10 cellular contexts compared by ENCODE assay signal in the genomic region with DNA sequence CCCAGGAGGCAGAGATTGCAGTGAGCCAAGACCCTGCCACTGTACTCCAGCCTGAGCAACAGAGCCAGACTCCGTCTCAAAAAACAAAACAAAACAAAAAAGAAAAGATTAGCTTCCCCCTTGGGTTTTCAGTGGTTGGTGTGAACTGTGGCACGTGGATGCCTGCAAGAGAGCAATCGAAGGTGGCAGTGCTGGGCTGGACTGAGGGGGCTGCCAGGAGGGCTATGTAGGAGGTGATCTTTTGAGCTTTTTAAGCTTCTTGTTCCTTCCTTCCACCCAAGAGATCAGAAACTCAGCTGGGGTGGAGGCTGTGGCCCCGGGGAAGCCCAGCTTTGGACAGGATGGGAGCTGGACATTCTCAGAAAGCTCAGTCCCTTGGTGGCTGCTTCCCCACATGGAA. TPM values are rescaled to one million over a fixed set of nuclear protein-coding genes. Genes with fewer than 3 reads are reported as not detected.
DNase-seq lines count a peak whose midpoint lies in the region; ATAC-seq, FAIRE-seq and TF ChIP-seq lines count a peak whose summit lies in the region.
"Had no signal": no experiment of that assay in that cellular context is flagged by ENCODE, and none has a peak within 500 bp of the region (broad histone marks: within the 10 kb centered on the region; RNA-seq: fewer than 3 reads in every experiment).

No MANE protein-coding gene starts in this region.

- H3K36me3 ChIP-seq in KMS-11 (ENCODE audit: insufficient read depth): no peaks in the 10 kb centered on the region
- no peaks in the 10 kb centered on the region for H3K36me3 ChIP-seq in keratinocyte (ENCODE audit: control insufficient read depth in 2 of 2, extremely low read depth in 1 of 2, insufficient read depth in 2 of 2, low read length in 2 of 2)
- H3K36me3 ChIP-seq in stomach smooth muscle (ENCODE audit: control insufficient read depth in 2 of 2, insufficient read depth in 2 of 2, low read length in 2 of 2): no peaks in the 10 kb centered on the region

- FAIRE-seq in keratinocyte (lab: Jason Lieb, UNC): no peak

- no peak overlapping the region for H3K4me3 Mint-ChIP-seq in activated naive CD8-positive, alpha-beta T cell treated with anti-CD3 and anti-CD28 coated beads, Interleukin-2, amount 10 ng/mL, durations not matched to agents 7 days and 5 days
- H3K4me3 Mint-ChIP-seq in glutamatergic neuron (ENCODE audit: unreplicated experiment): no peak overlapping the region

- dilution Hi-C loops in keratinocyte (cut with MboI; ENCODE audit: extremely low pct_ligation_motif_present, low sequenced_read_pairs): no loop called here

- DNase-seq in activated naive CD8-positive, alpha-beta T cell treated with anti-CD3 and anti-CD28 coated beads, Interleukin-2, amount 10 ng/mL, durations not matched to agents 7 days and 5 days: no peak
- DNase-seq in keratinocyte (ENCODE audit: low read depth, low spot score): no peak
- no peak for DNase-seq in glutamatergic neuron
- no peak for DNase-seq in left colon
- no peak for DNase-seq in SW 1271 (lab: John Stamatoyannopoulos, UW)
- DNase-seq: GF-D8; NCI-H345; stimulated activated naive CD4-positive, alpha-beta T cell treated with Interleukin-2 at 50 U/mL for 16 hours had no signal

- H3K27ac Mint-ChIP-seq in activated naive CD8-positive, alpha-beta T cell treated with anti-CD3 and anti-CD28 coated beads, Interleukin-2, amount 10 ng/mL, durations not matched to agents 7 days and 5 days: peak overlapping the region; percentile 58
- no peak overlapping the region for H3K27ac Mint-ChIP-seq in glutamatergic neuron (ENCODE audit: unreplicated experiment)

- POLR2A ChIA-PET in activated naive CD8-positive, alpha-beta T cell treated with anti-CD3 and anti-CD28 coated beads, Interleukin-2, amount 10 ng/mL, durations not matched to agents 7 days and 5 days (lab: Charles Lee): interaction anchor here (1.1 to 9.8 kb wide), 3 partner anchors 35 to 98 kb away, joined by 4 to 317 read pairs (median 9); a partner anchor contains a TSS

- no peak for TF ChIP-seq CTCF in KMS-11 (conservative IDR thresholded peaks at IDR 0.05; ENCODE audit: low read depth, low read length)
- TF ChIP-seq CTCF in keratinocyte (optimal IDR thresholded peaks at IDR 0.05 in 1 of 3, IDR thresholded peaks at IDR 0.05 in 1 of 3, conservative IDR thresholded peaks at IDR 0.05 in 1 of 3; ENCODE audit: extremely low read depth in 1 of 3, insufficient read depth in 2 of 3, low read length in 3 of 3): no peak
- no peak for TF ChIP-seq CTCF in glutamatergic neuron (IDR thresholded peaks at IDR 0.05; ENCODE audit: partially characterized antibody, unreplicated experiment)

- H3K4me1 ChIP-seq in KMS-11 (ENCODE audit: low read depth, poor library complexity, severe bottlenecking) (peaks cover 52% of the 10 kb centered on the region), keratinocyte (ENCODE audit: control insufficient read depth, extremely low read depth, insufficient read depth, low read length) (peaks cover 38% of the 10 kb centered on the region), stomach smooth muscle (ENCODE audit: control insufficient read depth, insufficient read depth, low read length) (peaks cover 26% of the 10 kb centered on the region)

- H3K4me2 ChIP-seq in KMS-11 (peak overlapping the region; percentile 99), keratinocyte (ENCODE audit: control insufficient read depth, extremely low read depth, insufficient read depth, low read depth, low read length) (no peak overlapping the region)

- H4K20me1 ChIP-seq in KMS-11 (ENCODE audit: insufficient read depth) (no peaks in the 10 kb centered on the region), keratinocyte (ENCODE audit: control insufficient read depth, extremely low read depth, insufficient read depth, low read length) (no peaks in the 10 kb centered on the region)

- no peaks in the 10 kb centered on the region for H3K9me1 ChIP-seq in keratinocyte (ENCODE audit: control insufficient read depth, extremely low read depth, insufficient read depth, low read length)

- ATAC-seq in activated naive CD8-positive, alpha-beta T cell treated with anti-CD3 and anti-CD28 coated beads, Interleukin-2, amount 10 ng/mL, durations not matched to agents 7 days and 5 days (ENCODE audit: low read depth): no peak
- no peak for ATAC-seq in left colon

- H3K27me3 ChIP-seq in KMS-11 (ENCODE audit: insufficient read depth, low read depth): no peaks in the 10 kb centered on the region
- no peaks in the 10 kb centered on the region for H3K27me3 ChIP-seq in keratinocyte (ENCODE audit: control insufficient read depth, extremely low read depth, insufficient read depth, low read length)
- H3K27me3 ChIP-seq in stomach smooth muscle (ENCODE audit: control insufficient read depth in 1 of 2, insufficient read depth in 2 of 2, low read length in 2 of 2): peaks cover 0 to 13% of the 10 kb centered on the region in 2 donors

- H3K9ac ChIP-seq in KMS-11: peak overlapping the region; percentile 99
- H3K9ac ChIP-seq in keratinocyte (ENCODE audit: control insufficient read depth, extremely low read depth, insufficient read depth, low read length): peak overlapping the region; percentile 91
- no peak overlapping the region for H3K9ac ChIP-seq in stomach smooth muscle (ENCODE audit: low read length in 2 of 2)

- H3K9me3 ChIP-seq in keratinocyte (ENCODE audit: control insufficient read depth, low read depth, low read length) (no peaks in the 10 kb centered on the region), stomach smooth muscle (ENCODE audit: control insufficient read depth in 2 of 2, low read length in 2 of 2) (no peaks in the 10 kb centered on the region)

- H3K27ac ChIP-seq in KMS-11 (peak overlapping the region; percentile 99), keratinocyte (ENCODE audit: control insufficient read depth, insufficient read depth, low read length) (peak overlapping the region; percentile 88), stomach smooth muscle (ENCODE audit: low read length) (peak overlapping the region; percentile 81)

- peaks cover 50% of the 10 kb centered on the region for H3K4me1 Mint-ChIP-seq in activated naive CD8-positive, alpha-beta T cell treated with anti-CD3 and anti-CD28 coated beads, Interleukin-2, amount 10 ng/mL, durations not matched to agents 7 days and 5 days
- peaks cover 18% of the 10 kb centered on the region for H3K4me1 Mint-ChIP-seq in glutamatergic neuron (ENCODE audit: low read depth, unreplicated experiment)

- H3K36me3 Mint-ChIP-seq in activated naive CD8-positive, alpha-beta T cell treated with anti-CD3 and anti-CD28 coated beads, Interleukin-2, amount 10 ng/mL, durations not matched to agents 7 days and 5 days: peaks cover 4% of the 10 kb centered on the region
- no peaks in the 10 kb centered on the region for H3K36me3 Mint-ChIP-seq in glutamatergic neuron (ENCODE audit: unreplicated experiment)

- H3K4me3 ChIP-seq in KMS-11 (IDR thresholded peaks at IDR 0.05; ENCODE audit: insufficient read depth, low read depth, low read length): no peak overlapping the region
- no peak overlapping the region for H3K4me3 ChIP-seq in keratinocyte (ENCODE audit: control insufficient read depth in 2 of 3, extremely low read depth in 1 of 3, insufficient read depth in 2 of 3, low read depth in 1 of 3, low read length in 3 of 3)
- no peak overlapping the region for H3K4me3 ChIP-seq in stomach smooth muscle (ENCODE audit: low read length in 2 of 2)

- H2AFZ ChIP-seq in KMS-11 (ENCODE audit: low read depth) (no peak overlapping the region), keratinocyte (ENCODE audit: control insufficient read depth, low read length) (no peak overlapping the region)

- H3K9me3 Mint-ChIP-seq in activated naive CD8-positive, alpha-beta T cell treated with anti-CD3 and anti-CD28 coated beads, Interleukin-2, amount 10 ng/mL, durations not matched to agents 7 days and 5 days: no peaks in the 10 kb centered on the region
- H3K9me3 Mint-ChIP-seq in glutamatergic neuron (ENCODE audit: unreplicated experiment): no peaks in the 10 kb centered on the region

- peaks cover 2% of the 10 kb centered on the region for H3K27me3 Mint-ChIP-seq in activated naive CD8-positive, alpha-beta T cell treated with anti-CD3 and anti-CD28 coated beads, Interleukin-2, amount 10 ng/mL, durations not matched to agents 7 days and 5 days
- peaks cover 15% of the 10 kb centered on the region for H3K27me3 Mint-ChIP-seq in glutamatergic neuron (ENCODE audit: unreplicated experiment)

- H3K79me2 ChIP-seq in KMS-11 (ENCODE audit: insufficient read depth, low read depth): peaks cover 13% of the 10 kb centered on the region; the same call in 1 of the 2 replicates
- no peaks in the 10 kb centered on the region for H3K79me2 ChIP-seq in keratinocyte (ENCODE audit: control insufficient read depth, insufficient read depth, low read length)

- intact Hi-C loops in left colon (cut with DNase I, micrococcal nuclease): no loop called here

RNA-seq across cellular contexts. Expression of a gene that starts 49.6 kb away (rescaled TPM):
- total RNA-seq in activated naive CD8-positive, alpha-beta T cell treated with anti-CD3 and anti-CD28 coated beads, Interleukin-2, amount 10 ng/mL, durations not matched to agents 7 days and 5 days: 10 to 100 TPM; 62.0 to 69.2 TPM
- polyA plus RNA-seq in keratinocyte: 34.0 to 48.4 TPM (median 39.5 TPM) in 3 replicates
- polyA plus RNA-seq in keratinocyte (2011; ENCODE audit: low read depth): 7.4 TPM
- polyA plus RNA-seq in keratinocyte (2011; cell fraction: cytosol; rRNA removed): 37.6 and 41.7 TPM in 2 replicates
- 29.2 and 29.8 TPM in 2 replicates for polyA plus RNA-seq in keratinocyte (2011; cell fraction: nucleus; rRNA removed)
- 15.0 and 27.8 TPM in 2 replicates for polyA plus RNA-seq in keratinocyte (2012; ENCODE audit: low replicate concordance)
- 19.1 to 39.9 TPM (median 29.5 TPM) in 3 replicates for polyA minus RNA-seq in keratinocyte
- 22.3 TPM for polyA minus RNA-seq in keratinocyte (2011; cell fraction: cytosol; rRNA and poly(A)+ RNA removed)
- 11.9 and 16.4 TPM in 2 replicates for polyA minus RNA-seq in keratinocyte (2011; cell fraction: nucleus; rRNA and poly(A)+ RNA removed)
- total RNA-seq in glutamatergic neuron (ENCODE audit: unreplicated experiment): 31.8 TPM
- total RNA-seq in left colon: 1 to 10 TPM; 8.1 to 9.4 TPM

Comparison
In these comparisons a context has a peak if more than half of its experiments do, and no peak if none do; other contexts are left out.
1. H3K9ac ChIP-seq: peak in KMS-11 (single experiment) and keratinocyte (single experiment); none in stomach smooth muscle (0 of 2).
2. Peak in every context shown above with its lines, with median percentiles within 50 percentile points of each other: H3K27ac ChIP-seq.